ENCODE assay signal across 25 cellular contexts in the genomic region with DNA sequence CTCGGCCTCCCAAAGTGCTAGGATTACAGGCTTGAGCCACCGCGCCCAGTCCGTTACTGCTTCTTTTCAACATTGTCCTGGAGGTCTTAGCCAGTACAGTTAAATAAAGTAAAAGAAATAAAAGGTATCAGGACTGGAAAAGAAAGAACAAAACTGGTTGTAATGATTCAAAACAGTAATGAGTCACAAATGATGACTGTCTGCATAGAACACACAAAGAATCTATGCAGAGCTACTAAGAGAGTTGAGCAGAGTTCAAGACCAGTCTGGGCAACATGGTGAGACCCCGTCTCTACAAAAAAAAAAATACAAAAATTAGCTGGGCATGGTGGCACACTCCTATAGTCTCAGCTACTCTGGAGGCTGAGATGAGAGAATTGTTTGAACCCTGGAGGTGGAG.
"Had no signal": no experiment of that assay in that cellular context is flagged by ENCODE, and none has a peak within 500 bp of the region (broad histone marks: within the 10 kb centered on the region; RNA-seq: fewer than 3 reads in every experiment).

No MANE protein-coding gene starts in this region.

- H3K27me3 ChIP-seq: esophagus muscularis mucosa, gastroesophageal sphincter, thyroid gland, upper lobe of right lung had no signal

- H3K9me3 ChIP-seq: esophagus muscularis mucosa, gastroesophageal sphincter, neutrophil, thyroid gland, upper lobe of right lung had no signal

- H3K4me1 Mint-ChIP-seq: activated naive CD4-positive, alpha-beta T cell treated with anti-CD3 and anti-CD28 coated beads, Interleukin-2, amount 50 U/mL, for 24 hours; central memory CD8-positive, alpha-beta T cell had no signal

- H3K79me2 ChIP-seq: parathyroid adenoma had no signal

- H3K9ac ChIP-seq: parathyroid adenoma had no signal

- H3K9me3 Mint-ChIP-seq: activated B cell treated with CpG ODN at 0.5 μM for 24 hours; activated CD4-positive, alpha-beta memory T cell treated with anti-CD3 and anti-CD28 coated beads for 36 hours; activated naive CD4-positive, alpha-beta T cell treated with anti-CD3 and anti-CD28 coated beads, Interleukin-2, amount 50 U/mL, for 24 hours; central memory CD8-positive, alpha-beta T cell; nephron; stimulated activated naive CD8-positive, alpha-beta T cell treated with anti-CD3 and anti-CD28 coated beads, Interleukin-15, Interleukin-2, amounts not matched to agents 100 ng/mL and 50 ng/mL, for 24 hours; T-helper 1 cell treated with Interleukin-12 subunit alpha and Interleukin-12 subunit beta and Interleukin-4 antibody, amounts not matched to agents 30 μg/mL and 1 μg/mL, for 36 hours had no signal

- H3K4me3 ChIP-seq: esophagus muscularis mucosa, gastroesophageal sphincter, thyroid gland, upper lobe of right lung had no signal

- H3K4me3 Mint-ChIP-seq: activated B cell treated with CpG ODN at 0.5 μM for 24 hours; activated CD4-positive, alpha-beta memory T cell treated with anti-CD3 and anti-CD28 coated beads for 36 hours; activated naive CD4-positive, alpha-beta T cell treated with anti-CD3 and anti-CD28 coated beads, Interleukin-2, amount 50 U/mL, for 24 hours; brain; central memory CD8-positive, alpha-beta T cell; nephron; stimulated activated naive CD8-positive, alpha-beta T cell treated with anti-CD3 and anti-CD28 coated beads, Interleukin-15, Interleukin-2, amounts not matched to agents 100 ng/mL and 50 ng/mL, for 24 hours; T-helper 1 cell treated with Interleukin-12 subunit alpha and Interleukin-12 subunit beta and Interleukin-4 antibody, amounts not matched to agents 30 μg/mL and 1 μg/mL, for 36 hours had no signal

- H3K27ac ChIP-seq: esophagus muscularis mucosa, gastroesophageal sphincter, neutrophil, parathyroid adenoma, thyroid gland, upper lobe of right lung had no signal

- H3K36me3 ChIP-seq: neutrophil, thyroid gland, upper lobe of right lung had no signal

- H3K36me3 Mint-ChIP-seq: activated CD4-positive, alpha-beta memory T cell treated with anti-CD3 and anti-CD28 coated beads for 36 hours; activated naive CD4-positive, alpha-beta T cell treated with anti-CD3 and anti-CD28 coated beads, Interleukin-2, amount 50 U/mL, for 24 hours had no signal

- H3K27ac Mint-ChIP-seq: activated B cell treated with CpG ODN at 0.5 μM for 24 hours; activated CD4-positive, alpha-beta memory T cell treated with anti-CD3 and anti-CD28 coated beads for 36 hours; activated naive CD4-positive, alpha-beta T cell treated with anti-CD3 and anti-CD28 coated beads, Interleukin-2, amount 50 U/mL, for 24 hours; brain; nephron; stimulated activated naive CD8-positive, alpha-beta T cell treated with anti-CD3 and anti-CD28 coated beads, Interleukin-15, Interleukin-2, amounts not matched to agents 100 ng/mL and 50 ng/mL, for 24 hours; T-helper 1 cell treated with Interleukin-12 subunit alpha and Interleukin-12 subunit beta and Interleukin-4 antibody, amounts not matched to agents 30 μg/mL and 1 μg/mL, for 36 hours had no signal

- H2AFZ ChIP-seq: parathyroid adenoma had no signal

- ATAC-seq: gastroesophageal sphincter, left ventricle myocardium superior, right cardiac atrium, upper lobe of right lung had no signal

- DNase-seq: activated B cell treated with CpG ODN at 0.5 μM for 24 hours; activated CD4-positive, alpha-beta memory T cell treated with anti-CD3 and anti-CD28 coated beads for 36 hours; activated CD4-positive, alpha-beta T cell treated with anti-CD3 and anti-CD28 coated beads for 48 hours; activated gamma-delta T cell; aorta; effector memory CD4-positive, alpha-beta T cell; head of caudate nucleus; hypothalamus; left ventricle myocardium superior; right cardiac atrium; stimulated activated CD4-positive, alpha-beta T cell treated with anti-CD3 and anti-CD28 coated beads, Interleukin-12 subunit alpha, Interleukin-12 subunit beta, amount 100 ng/mL, for 4 hours; stimulated activated CD4-positive, alpha-beta T cell treated with anti-CD3 and anti-CD28 coated beads, Interleukin-4, amount 100 ng/mL, for 4 hours; substantia nigra; thyroid gland; upper lobe of right lung had no signal

- H3K27me3 Mint-ChIP-seq: activated B cell treated with CpG ODN at 0.5 μM for 24 hours; activated CD4-positive, alpha-beta memory T cell treated with anti-CD3 and anti-CD28 coated beads for 36 hours; activated naive CD4-positive, alpha-beta T cell treated with anti-CD3 and anti-CD28 coated beads, Interleukin-2, amount 50 U/mL, for 24 hours; brain; central memory CD8-positive, alpha-beta T cell; stimulated activated naive CD8-positive, alpha-beta T cell treated with anti-CD3 and anti-CD28 coated beads, Interleukin-15, Interleukin-2, amounts not matched to agents 100 ng/mL and 50 ng/mL, for 24 hours had no signal
